Comparison of ENCODE assay signal across 21 cellular contexts in the genomic region with DNA sequence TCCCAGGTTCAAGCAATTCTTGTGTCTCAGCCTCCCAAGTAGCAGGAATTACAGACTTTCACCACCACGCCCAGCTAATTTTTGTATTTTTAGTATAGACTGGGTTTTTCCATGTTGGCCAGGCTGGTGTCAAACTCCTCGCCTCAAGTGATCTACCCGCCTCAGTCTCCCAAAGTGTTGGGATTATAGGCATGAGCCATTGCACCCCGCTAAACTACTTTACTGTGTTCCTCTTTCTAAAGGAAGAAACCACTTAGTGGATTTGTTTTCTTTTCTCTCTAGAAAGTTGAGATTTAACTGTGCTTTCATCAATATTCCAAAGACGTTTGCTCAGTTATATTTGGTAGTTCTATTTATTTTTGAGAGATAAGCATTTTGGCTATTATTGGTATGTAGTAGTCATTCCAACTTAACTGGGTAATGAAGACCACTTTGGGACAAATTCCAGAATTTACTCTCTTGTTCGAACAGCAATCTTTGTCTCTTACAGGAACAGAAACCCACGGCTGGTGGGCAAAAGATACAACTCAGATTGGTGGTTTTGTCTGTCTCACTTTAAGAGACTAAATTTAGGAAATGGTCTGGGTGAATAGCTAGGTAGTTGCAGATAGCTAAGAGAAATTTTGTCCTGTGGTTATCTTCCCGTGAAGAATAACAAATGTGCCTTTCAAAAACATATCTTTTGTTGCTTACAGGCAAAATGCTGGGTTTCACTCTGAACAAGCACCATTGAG.
DNase-seq lines count a peak whose midpoint lies in the region; ATAC-seq and TF ChIP-seq lines count a peak whose summit lies in the region.
"Had no signal": no experiment of that assay in that cellular context is flagged by ENCODE, and none has a peak within 500 bp of the region (broad histone marks: within the 10 kb centered on the region; RNA-seq: fewer than 3 reads in every experiment).

No MANE protein-coding gene starts in this region.

- peaks cover under 1% of the 10 kb centered on the region; the same call in 1 of the 2 replicates for H3F3A ChIP-seq in PC-9 (ENCODE audit: insufficient read depth, low read depth)

- H2AFZ ChIP-seq in PC-9 = peak overlapping the region; percentile 20; the same call in 1 of the 2 replicates

- intact Hi-C loops in PC-9 (cut with micrococcal nuclease; ENCODE audit: unreplicated experiment) = no loop called here

- no peaks in the 10 kb centered on the region for H4K20me1 ChIP-seq in PC-9 (ENCODE audit: insufficient read depth)

- TF ChIP-seq CTCF in PC-9 (conservative IDR thresholded peaks at IDR 0.05) (no peak), foreskin keratinocyte (conservative IDR thresholded peaks at IDR 0.05) (no peak), type B pancreatic cell (conservative IDR thresholded peaks at IDR 0.05) (no peak)

- no peaks in the 10 kb centered on the region for H3K36me3 ChIP-seq in PC-9 (ENCODE audit: low read depth)
- H3K36me3 ChIP-seq: cardiac muscle cell, gastroesophageal sphincter, right lobe of liver had no signal

- H3K27me3 ChIP-seq in PC-9 (ENCODE audit: insufficient read depth, low read depth) (no peaks in the 10 kb centered on the region), foreskin keratinocyte (no peaks in the 10 kb centered on the region)
- H3K27me3 ChIP-seq: cardiac muscle cell, dorsolateral prefrontal cortex, gastroesophageal sphincter, right lobe of liver had no signal

- H3K4me1 ChIP-seq in PC-9 (replicated peaks; ENCODE audit: insufficient read depth) = peaks cover 23% of the 10 kb centered on the region
- peaks cover 36% of the 10 kb centered on the region for H3K4me1 ChIP-seq in foreskin keratinocyte
- H3K4me1 ChIP-seq: right lobe of liver had no signal

- no peaks in the 10 kb centered on the region for H3K4me1 Mint-ChIP-seq in type B pancreatic cell (ENCODE audit: unreplicated experiment)

- no peak overlapping the region for H3K4me3 ChIP-seq in PC-9
- H3K4me3 ChIP-seq: cardiac muscle cell, dorsolateral prefrontal cortex, gastroesophageal sphincter, right lobe of liver had no signal

- no peaks in the 10 kb centered on the region for H3K79me2 ChIP-seq in PC-9 (ENCODE audit: low read depth)

- peak overlapping the region; percentile 6 for H3K4me3 Mint-ChIP-seq in type B pancreatic cell
- H3K4me3 Mint-ChIP-seq: activated naive CD8-positive, alpha-beta T cell treated with anti-CD3 and anti-CD28 coated beads, Interleukin-2, amount 50 U/mL, for 24 hours; activated T-helper 1 cell treated with anti-CD3 and anti-CD28 coated beads, Interleukin-12 subunit alpha, Interleukin-12 subunit beta, Interleukin-2, Interleukin-4 antibody, amounts not matched to agents 30 ng/mL and 10 ng/mL and 1 ng/mL, durations not matched to agents 14 hours and 24 hours and 36 hours; stimulated activated naive CD8-positive, alpha-beta T cell treated with anti-CD3 and anti-CD28 coated beads, Interleukin-15, amount 100 ng/mL, for 72 hours had no signal

- no TSS peak for BruUV-seq in PC-9 (replicated peaks; lab: Mats Ljungman, UMichigan)

- no peak overlapping the region for H3K4me2 ChIP-seq in PC-9

- peak overlapping the region; percentile 50 for H3K27ac Mint-ChIP-seq in type B pancreatic cell
- H3K27ac Mint-ChIP-seq: activated naive CD8-positive, alpha-beta T cell treated with anti-CD3 and anti-CD28 coated beads, Interleukin-2, amount 50 U/mL, for 24 hours; activated T-helper 1 cell treated with anti-CD3 and anti-CD28 coated beads, Interleukin-12 subunit alpha, Interleukin-12 subunit beta, Interleukin-2, Interleukin-4 antibody, amounts not matched to agents 30 ng/mL and 10 ng/mL and 1 ng/mL, durations not matched to agents 14 hours and 24 hours and 36 hours had no signal

- no peaks in the 10 kb centered on the region for H3K27me3 Mint-ChIP-seq in type B pancreatic cell
- H3K27me3 Mint-ChIP-seq: activated naive CD8-positive, alpha-beta T cell treated with anti-CD3 and anti-CD28 coated beads, Interleukin-2, amount 50 U/mL, for 24 hours; stimulated activated naive CD8-positive, alpha-beta T cell treated with anti-CD3 and anti-CD28 coated beads, Interleukin-15, amount 100 ng/mL, for 72 hours had no signal

- H3K9me3 ChIP-seq in PC-9 (ENCODE audit: insufficient read depth, low read depth) = no peaks in the 10 kb centered on the region

- ATAC-seq in GM18868 (IDR thresholded peaks at IDR 0.05; ENCODE audit: unreplicated experiment) (peak; percentile 79), foreskin keratinocyte (no peak), HG02571 (IDR thresholded peaks at IDR 0.05; ENCODE audit: unreplicated experiment) (no peak)
- ATAC-seq: activated naive CD8-positive, alpha-beta T cell treated with anti-CD3 and anti-CD28 coated beads, Interleukin-2, amount 50 U/mL, for 24 hours; gastroesophageal sphincter; left lobe of liver; stimulated activated naive CD8-positive, alpha-beta T cell treated with anti-CD3 and anti-CD28 coated beads, Interleukin-15, amount 100 ng/mL, for 72 hours had no signal

- CTCF ChIA-PET in PC-9 (lab: Charles Lee) = no interaction called here

- DNase-seq in PC-9 (no peak), foreskin keratinocyte (no peak), type B pancreatic cell (ENCODE audit: extremely low spot score, unreplicated experiment) (no peak), RKO (ENCODE audit: low spot score) (no peak)
- no peak for DNase-seq in activated naive CD4-positive, alpha-beta T cell treated with anti-CD3 and anti-CD28 coated beads, Interleukin-2, amount 50 U/mL, for 16 hours
- DNase-seq: activated CD4-positive, CD25-positive, alpha-beta regulatory T cell treated with anti-CD3 and anti-CD28 coated beads, Interleukin-2, amount 50 U/mL, for 72 hours; activated naive CD8-positive, alpha-beta T cell treated with anti-CD3 and anti-CD28 coated beads, Interleukin-2, amount 50 U/mL, for 24 hours; COR-L47; dorsolateral prefrontal cortex; erythroblast; NCI-H2029; NCI-H510A; right lobe of liver; stimulated activated naive CD8-positive, alpha-beta T cell treated with anti-CD3 and anti-CD28 coated beads, Interleukin-15, amount 100 ng/mL, for 72 hours; T-helper 9 cell had no signal

- no peaks in the 10 kb centered on the region for H3K9me2 ChIP-seq in PC-9 (ENCODE audit: insufficient read depth)

- H3K27ac ChIP-seq in PC-9 = no peak overlapping the region
- H3K27ac ChIP-seq in foreskin keratinocyte = peak overlapping the region; percentile 65
- H3K27ac ChIP-seq: cardiac muscle cell, dorsolateral prefrontal cortex, gastroesophageal sphincter, right lobe of liver had no signal

- no peaks in the 10 kb centered on the region for H3K9me3 Mint-ChIP-seq in type B pancreatic cell

- POLR2A ChIA-PET in PC-9 (lab: Charles Lee; ENCODE audit: unreplicated experiment) = no interaction called here

- no peaks in the 10 kb centered on the region for H3K36me3 Mint-ChIP-seq in type B pancreatic cell
